In genomic region chr10:100020161-100020882, GRCh38 we compare ENCODE assay signal across 8 cellular contexts. TPM values are rescaled to one million over a fixed set of nuclear protein-coding genes. Genes with fewer than 3 reads are reported as not detected.
DNase-seq lines count a peak whose midpoint lies in the region; ATAC-seq and TF ChIP-seq lines count a peak whose summit lies in the region.

No MANE protein-coding gene starts in this region.

- in situ Hi-C loops in GM23248 (cut with MboI) = no loop called here

- H3K27me3 ChIP-seq in GM23248 (replicated peaks; ENCODE audit: insufficient read depth) = no peaks in the 10 kb centered on the region

- H3K27ac Mint-ChIP-seq in activated T-helper 17 cell treated with anti-CD3 and anti-CD28 coated beads, Interleukin-2, amount 50 U/mL, for 72 hours = no peak overlapping the region

- no peak overlapping the region for H3K4me3 Mint-ChIP-seq in activated T-helper 17 cell treated with anti-CD3 and anti-CD28 coated beads, Interleukin-2, amount 50 U/mL, for 72 hours

- no peaks in the 10 kb centered on the region for H4K20me1 ChIP-seq in GM23248 (ENCODE audit: insufficient read depth)

- ATAC-seq in HG03571 (IDR thresholded peaks at IDR 0.05; ENCODE audit: unreplicated experiment) (peak; percentile 90), GM21528 (IDR thresholded peaks at IDR 0.05; ENCODE audit: low FRiP score, unreplicated experiment) (no peak), esophagus mucosa (no peak)
- ATAC-seq in activated T-helper 17 cell treated with anti-CD3 and anti-CD28 coated beads, Interleukin-2, amount 50 U/mL, for 72 hours (replicated peaks) = peak; percentile 88

- H3K9ac ChIP-seq in GM23248 = no peak overlapping the region

- no peaks in the 10 kb centered on the region for H3K9me3 Mint-ChIP-seq in activated T-helper 17 cell treated with anti-CD3 and anti-CD28 coated beads, Interleukin-2, amount 50 U/mL, for 72 hours

- H3K79me2 ChIP-seq in GM23248 (ENCODE audit: insufficient read depth) = no peaks in the 10 kb centered on the region

- H3K36me3 ChIP-seq in GM23248 (ENCODE audit: low read depth) = no peaks in the 10 kb centered on the region

- H2AFZ ChIP-seq in GM23248 = no peak overlapping the region

- no peak for TF ChIP-seq CTCF in GM20000 (IDR thresholded peaks at IDR 0.05; ENCODE audit: extremely low read depth, missing control alignments)

- peaks cover 3% of the 10 kb centered on the region for H3K27me3 Mint-ChIP-seq in activated T-helper 17 cell treated with anti-CD3 and anti-CD28 coated beads, Interleukin-2, amount 50 U/mL, for 72 hours

- no peak overlapping the region for H3K27ac ChIP-seq in GM23248

- H3K36me3 Mint-ChIP-seq in activated T-helper 17 cell treated with anti-CD3 and anti-CD28 coated beads, Interleukin-2, amount 50 U/mL, for 72 hours (ENCODE audit: low read depth) = no peaks in the 10 kb centered on the region

- no peaks in the 10 kb centered on the region for H3F3A ChIP-seq in GM23248 (ENCODE audit: insufficient read depth)

- H3K4me2 ChIP-seq in GM23248 (ENCODE audit: unreplicated experiment) = no peak overlapping the region

- 63 to 65% methylated on average over 5 of the region's 5 CpGs for WGBS in GM23248 (ENCODE audit: low coverage in 1 of 2, low lambda C conversion rate in 2 of 2, missing lambda C conversion rate in 2 of 2), 2 experiments

- H3K4me3 ChIP-seq in GM23248 = no peak overlapping the region

- H3K4me1 Mint-ChIP-seq in activated T-helper 17 cell treated with anti-CD3 and anti-CD28 coated beads, Interleukin-2, amount 50 U/mL, for 72 hours = peaks cover 10% of the 10 kb centered on the region

- H3K9me3 ChIP-seq in GM23248 (ENCODE audit: low read depth) = no peaks in the 10 kb centered on the region

- no peaks in the 10 kb centered on the region for H3K4me1 ChIP-seq in GM23248 (ENCODE audit: insufficient read depth)

- DNase-seq in DMS153 (lab: John Stamatoyannopoulos, UW) (peak; percentile 43), GM20000 (ENCODE audit: low spot score) (peak; percentile 60), GM03348 (ENCODE audit: low spot score) (no peak), GM23248 (no peak)

- no peaks in the 10 kb centered on the region for H3K9me2 ChIP-seq in GM23248 (ENCODE audit: insufficient read depth)

RNA-seq across cellular contexts. Expression of gene DNMBP, which starts 10.6 kb away (rescaled TPM):
- 1 to 10 TPM; 3.0 TPM for total RNA-seq in activated T-helper 17 cell treated with anti-CD3 and anti-CD28 coated beads, Interleukin-2, amount 50 U/mL, for 72 hours
- 18.5 and 22.4 TPM in 2 replicates for total RNA-seq in GM23248 (2014; rRNA removed; shearing (Covaris generic))
- 12.4 and 12.6 TPM in 2 replicates for polyA plus RNA-seq in GM23248 (2016; fragmentation: Nextera tagmentation; extraction: Ambion mirVana)
- 12.4 TPM for total RNA-seq in esophagus mucosa

Comparison
In these comparisons a context has a peak if more than half of its experiments do, and no peak if none do; other contexts are left out.
1. DNase-seq: peak in DMS153 (single experiment) and GM20000 (single experiment); none in GM03348 (single experiment) and GM23248 (single experiment).
2. ATAC-seq: peak in HG03571 (single experiment) and activated T-helper 17 cell treated with anti-CD3 and anti-CD28 coated beads, Interleukin-2, amount 50 U/mL, for 72 hours (single experiment); none in GM21528 (single experiment) and esophagus mucosa (single experiment).